10 cellular contexts compared by ENCODE assay signal in the genomic region with DNA sequence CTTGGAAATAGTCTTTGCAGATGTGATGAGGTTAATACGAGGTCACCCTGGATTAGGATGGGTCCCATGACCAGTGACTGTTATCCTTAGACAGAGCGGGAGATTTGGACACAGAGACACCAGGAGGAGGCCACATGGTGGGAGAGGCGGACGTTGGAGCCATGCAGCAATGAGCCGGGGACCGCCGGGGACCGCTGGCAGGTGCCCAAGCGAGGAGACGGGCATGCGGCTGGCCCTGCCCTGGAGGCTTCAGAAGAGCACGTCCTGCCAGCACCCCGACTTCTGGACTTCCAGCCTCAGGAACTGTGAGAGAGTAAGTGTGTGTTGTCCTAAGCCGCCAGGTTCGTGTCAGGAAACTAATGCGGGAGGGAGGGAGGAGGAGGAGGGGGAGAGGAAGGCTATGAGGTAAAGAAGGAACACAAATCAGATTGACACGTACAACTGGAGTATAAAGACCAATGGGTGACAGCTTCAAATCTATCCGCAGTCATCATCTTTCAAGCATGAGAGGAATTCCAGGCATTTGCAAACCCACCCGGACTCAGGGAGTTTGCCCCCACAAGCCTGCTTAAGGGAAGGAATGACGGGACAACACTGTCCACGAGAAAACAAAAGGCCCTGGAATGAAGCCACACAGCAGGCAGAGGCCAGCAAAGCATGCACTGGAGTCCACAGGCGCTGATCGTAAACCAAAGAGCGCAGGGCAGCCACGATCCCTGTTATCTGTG. TPM values are rescaled to one million over a fixed set of nuclear protein-coding genes. Genes with fewer than 3 reads are reported as not detected.
DNase-seq lines count a peak whose midpoint lies in the region; ATAC-seq and TF ChIP-seq lines count a peak whose summit lies in the region.
"Had no signal": no experiment of that assay in that cellular context is flagged by ENCODE, and none has a peak within 500 bp of the region (broad histone marks: within the 10 kb centered on the region; RNA-seq: fewer than 3 reads in every experiment).

No MANE protein-coding gene starts in this region.

- H3K27ac ChIP-seq in tibial nerve, result no peak overlapping the region

- H3K4me1 ChIP-seq in neuron (ENCODE audit: insufficient read depth, low read length), result peaks cover 16% of the 10 kb centered on the region
- peaks cover 0 to 14% (median under 1%) of the 10 kb centered on the region in 4 donors for H3K4me1 ChIP-seq in tibial nerve

- TF ChIP-seq CTCF in BJ (IDR thresholded peaks at IDR 0.05; ENCODE audit: insufficient read depth, low read depth, low read length), result no peak
- no peak for TF ChIP-seq CTCF in tibial nerve (IDR thresholded peaks at IDR 0.05)

- TF ChIP-seq POLR2A in tibial nerve (IDR thresholded peaks at IDR 0.05), result no peak

- WGBS in tibial nerve, 2 donors, result 17 to 20% methylated on average over 25 of the region's 25 CpGs

- H3K36me3 ChIP-seq in BJ (ENCODE audit: control insufficient read depth, insufficient read depth, low read length) (no peaks in the 10 kb centered on the region), neuron (ENCODE audit: insufficient read depth, low read length) (no peaks in the 10 kb centered on the region), tibial nerve (no peaks in the 10 kb centered on the region)

- POLR2A ChIA-PET in BJ (lab: Charles Lee), result interaction anchor here (0.5 to 1.0 kb wide), 2 partner anchors 12 to 240 kb away, joined by 3 to 5 read pairs; partner anchors contain the start of gene BOK

- CTCF ChIA-PET in BJ (lab: Yijun Ruan, JAX), result interaction anchor here (1.2 to 1.7 kb wide), 2 partner anchors 11 to 17 kb away, joined by 3 to 6 read pairs; no protein-coding TSS in a partner anchor

- H3K27me3 ChIP-seq in BJ (ENCODE audit: control insufficient read depth, insufficient read depth, low read length), result no peaks in the 10 kb centered on the region
- H3K27me3 ChIP-seq in neuron (ENCODE audit: insufficient read depth, low read length), result peaks cover 4% of the 10 kb centered on the region
- H3K27me3 ChIP-seq in tibial nerve, result peaks cover 0 to 65% of the 10 kb centered on the region in 2 donors

- H2AFZ ChIP-seq in neuron (ENCODE audit: low read depth, low read length), result peak overlapping the region; percentile 27

- DNase-seq in BJ (ENCODE audit: low read depth) (peak; percentile 97), MV-4-11 (lab: John Stamatoyannopoulos, UW) (peak; percentile 36), epidermal melanocyte (ENCODE audit: insufficient read length, low spot score) (peak; percentile 62), tibial nerve (ENCODE audit: low spot score in 2 of 2) (no peak)
- DNase-seq in activated CD4-positive, CD25-positive, alpha-beta regulatory T cell treated with anti-CD3 and anti-CD28 coated beads, Interleukin-2, amount 50 U/mL, for 72 hours, result no peak
- DNase-seq in stimulated activated CD4-positive, alpha-beta T cell treated with anti-CD3 and anti-CD28 coated beads, Interleukin-4, amount 100 ng/mL, for 24 hours, result no peak
- DNase-seq: activated T-cell treated with anti-CD3 and anti-CD28 coated beads, Interleukin-2, amount 50 U/mL, for 72 hours; GF-D8 had no signal

- no peak for ATAC-seq in GM21717 (IDR thresholded peaks at IDR 0.05; ENCODE audit: unreplicated experiment)
- ATAC-seq: activated T-cell treated with anti-CD3 and anti-CD28 coated beads, Interleukin-2, amount 50 U/mL, for 72 hours had no signal

- no peak overlapping the region for H3K4me3 ChIP-seq in BJ (ENCODE audit: low read depth, low read length)
- H3K4me3 ChIP-seq in neuron (ENCODE audit: low read length), result no peak overlapping the region
- no peak overlapping the region for H3K4me3 ChIP-seq in tibial nerve

- H3K9me3 ChIP-seq in neuron (ENCODE audit: low read length), result no peaks in the 10 kb centered on the region
- H3K9me3 ChIP-seq in tibial nerve, result no peaks in the 10 kb centered on the region

- no peak for TF ChIP-seq EP300 in tibial nerve (IDR thresholded peaks at IDR 0.05)

RNA-seq across cellular contexts. Expression of gene BOK, which starts 11.6 kb away (rescaled TPM):
- polyA plus RNA-seq in BJ (2011; rRNA removed), result 29.4 and 42.9 TPM in 2 replicates
- 19.3 and 22.8 TPM in 2 replicates for polyA minus RNA-seq in BJ (2011; rRNA and poly(A)+ RNA removed)
- 10 to 100 TPM; 49.6 to 81.6 (median 71.4) TPM for total RNA-seq in tibial nerve

RNA-seq across cellular contexts. Expression of gene STK25, which starts 38.6 kb away (rescaled TPM):
- polyA plus RNA-seq in BJ (2011; rRNA removed), result 232 and 386 TPM in 2 replicates
- 160 and 245 TPM in 2 replicates for polyA minus RNA-seq in BJ (2011; rRNA and poly(A)+ RNA removed)
- total RNA-seq in tibial nerve, result 100 to 1,000 TPM; 234 to 301 (median 275) TPM

Comparison
In these comparisons a context has a peak if more than half of its experiments do, and no peak if none do; other contexts are left out.
1. DNase-seq: peak in BJ (single experiment), MV-4-11 (single experiment) and epidermal melanocyte (single experiment); none in activated CD4-positive, CD25-positive, alpha-beta regulatory T cell treated with anti-CD3 and anti-CD28 coated beads, Interleukin-2, amount 50 U/mL, for 72 hours (single experiment), tibial nerve (0 of 2) and stimulated activated CD4-positive, alpha-beta T cell treated with anti-CD3 and anti-CD28 coated beads, Interleukin-4, amount 100 ng/mL, for 24 hours (single experiment).